In the genomic region with DNA sequence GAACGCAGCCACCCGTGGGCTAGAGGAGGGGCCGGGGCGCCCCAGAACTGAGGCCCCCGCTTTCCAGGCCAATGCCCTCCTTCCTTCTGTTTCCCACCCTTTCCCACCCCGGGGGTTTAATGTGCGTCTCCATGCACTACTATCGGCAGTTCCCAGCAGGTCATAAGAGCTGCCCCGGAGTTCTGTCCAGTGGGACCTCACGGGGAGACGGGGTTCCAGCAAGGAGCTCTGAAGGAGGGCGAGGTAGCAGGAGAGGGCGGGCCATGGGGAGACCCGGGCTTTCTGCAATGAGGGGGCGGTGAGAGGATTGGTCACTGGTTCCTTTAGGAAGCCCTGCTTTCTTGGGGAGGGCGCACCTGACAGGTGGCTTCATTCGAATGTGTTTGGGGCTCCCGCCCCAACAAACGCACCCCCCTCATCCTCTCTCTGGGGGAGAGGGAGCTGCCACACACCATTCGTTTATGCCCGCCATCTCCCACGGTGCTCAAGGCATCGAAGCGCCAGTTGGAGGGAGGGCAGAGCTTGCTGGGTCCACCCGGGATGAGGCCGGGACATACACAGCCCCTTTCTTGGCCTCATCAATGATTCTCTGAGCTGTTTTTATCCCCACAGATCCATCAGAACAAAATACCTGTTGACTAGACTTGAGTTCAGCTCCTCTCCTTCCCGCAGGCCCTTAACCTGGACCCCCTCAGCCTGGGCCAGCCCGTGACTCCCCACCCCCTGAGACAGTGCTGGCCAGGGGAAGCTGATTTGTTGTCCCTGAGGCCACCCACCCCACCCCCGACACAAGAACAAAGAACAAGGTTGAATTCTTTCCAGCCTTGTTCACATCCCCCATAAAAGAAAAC, we compare ENCODE assay signal across 23 cellular contexts. TPM values are rescaled to one million over a fixed set of nuclear protein-coding genes. Genes with fewer than 3 reads are reported as not detected.
DNase-seq lines count a peak whose midpoint lies in the region; FAIRE-seq and TF ChIP-seq lines count a peak whose summit lies in the region.
"Had no signal": no experiment of that assay in that cellular context is flagged by ENCODE, and none has a peak within 500 bp of the region (broad histone marks: within the 10 kb centered on the region; RNA-seq: fewer than 3 reads in every experiment).

No MANE protein-coding gene starts in this region.

- peak overlapping the region in 1 of 2 experiments; percentile 9; a peak in 1 of 4 replicates for H3K4me2 ChIP-seq in H1 (ENCODE audit: insufficient read depth in 1 of 2, low read depth in 2 of 2, low read length in 2 of 2)
- H3K4me2 ChIP-seq in neuronal stem cell (ENCODE audit: insufficient read depth, low read length, poor library complexity, severe bottlenecking) = no peak overlapping the region

- H3K27ac ChIP-seq in HUES64 (ENCODE audit: low read depth, low read length) (peak overlapping the region; percentile 67; the same call in 1 of the 2 replicates), H1 (ENCODE audit: low read depth, low read length) (no peak overlapping the region), neuronal stem cell (replicated peaks; ENCODE audit: low read length) (no peak overlapping the region)
- H3K27ac ChIP-seq: C4-2B, cardiac muscle cell, ovary, upper lobe of right lung had no signal

- H2BK120ac ChIP-seq in H1 (replicated peaks; ENCODE audit: low read depth, low read length) (peak overlapping the region; percentile 69), neuronal stem cell (ENCODE audit: low read depth, low read length) (no peak overlapping the region)

- peaks cover 15% of the 10 kb centered on the region for H3K4me1 Mint-ChIP-seq in activated naive CD4-positive, alpha-beta T cell treated with anti-CD3 and anti-CD28 coated beads, Interleukin-2, amount 50 U/mL, for 24 hours

- H3K4ac ChIP-seq in H1 (replicated peaks; ENCODE audit: insufficient read length, low read depth, low read length) = peak overlapping the region; percentile 88
- no peak overlapping the region for H3K4ac ChIP-seq in neuronal stem cell (ENCODE audit: low read length)

- no peaks in the 10 kb centered on the region for H4K20me1 ChIP-seq in H1 (replicated peaks in 1 of 2; ENCODE audit: control insufficient read depth in 1 of 2, insufficient read depth in 2 of 2, low read length in 2 of 2)

- H3K4me3 ChIP-seq in HUES64 (ENCODE audit: low read length) (no peak overlapping the region), H1 (ENCODE audit: extremely low read depth in 1 of 4, insufficient read depth in 2 of 4, low read depth in 3 of 4, low read length in 4 of 4) (no peak overlapping the region), neuronal stem cell (ENCODE audit: low read length in 2 of 2) (no peak overlapping the region)
- H3K4me3 ChIP-seq: cardiac muscle cell, ovary, upper lobe of right lung had no signal

- peak overlapping the region; percentile 78 for H3K18ac ChIP-seq in H1 (ENCODE audit: extremely low read depth, low read length)
- peak overlapping the region; percentile 72 for H3K18ac ChIP-seq in neuronal stem cell (ENCODE audit: low read length)

- H3K23ac ChIP-seq in H1 (ENCODE audit: insufficient read length) (no peak overlapping the region), neuronal stem cell (ENCODE audit: low read depth, low read length, poor library complexity) (no peak overlapping the region)

- no peak overlapping the region for H3K4me3 Mint-ChIP-seq in activated naive CD4-positive, alpha-beta T cell treated with anti-CD3 and anti-CD28 coated beads, Interleukin-2, amount 50 U/mL, for 24 hours
- H3K4me3 Mint-ChIP-seq: dendritic cell treated with granulocyte-macrophage colony-stimulating factor and Interleukin-4, amounts not matched to agents 40 ng/mL and 50 ng/mL, for 4 days; naive thymus-derived CD4-positive, alpha-beta T cell had no signal

- TF ChIP-seq RAD21 in H1 (IDR thresholded peaks at IDR 0.05 in 1 of 2, conservative IDR thresholded peaks at IDR 0.05 in 1 of 2; ENCODE audit: low read depth in 2 of 2, low read length in 2 of 2) = no peak

- no peak overlapping the region for H3K9ac ChIP-seq in HUES64 (ENCODE audit: low read depth, low read length)
- no peak overlapping the region; a peak in 1 of 7 replicates for H3K9ac ChIP-seq in H1 (replicated peaks in 1 of 4; ENCODE audit: extremely low read depth in 1 of 4, low read depth in 3 of 4, low read length in 3 of 4)
- H3K9ac ChIP-seq in neuronal stem cell (ENCODE audit: low read depth, low read length, poor library complexity) = peak overlapping the region; percentile 30

- no peak overlapping the region for H3K56ac ChIP-seq in H1 (replicated peaks; ENCODE audit: insufficient read length, low read depth, low read length)

- H3K36me3 ChIP-seq in HUES64 (ENCODE audit: insufficient read depth, low read length) (peaks cover 6% of the 10 kb centered on the region; the same call in 1 of the 2 replicates), H1 (ENCODE audit: control insufficient read depth in 2 of 4, insufficient read depth in 4 of 4, low read length in 3 of 4) (peaks cover 0 to 4% (median 0%) of the 10 kb centered on the region in 4 experiments; a peak in 1 of 8 replicates), neuronal stem cell (replicated peaks in 1 of 2; ENCODE audit: control insufficient read depth in 2 of 2, insufficient read depth in 2 of 2, low read length in 2 of 2) (no peaks in the 10 kb centered on the region)
- H3K36me3 ChIP-seq: cardiac muscle cell, ovary, upper lobe of right lung had no signal

- H4K5ac ChIP-seq in H1 (ENCODE audit: insufficient read length, low read depth, low read length) = peak overlapping the region; percentile 32

- no peaks in the 10 kb centered on the region for H3K9me3 ChIP-seq in HUES64 (ENCODE audit: insufficient read depth, low read depth, low read length)
- H3K9me3 ChIP-seq in H1 (ENCODE audit: insufficient read depth in 2 of 2, low read depth in 1 of 2, low read length in 1 of 2) = no peaks in the 10 kb centered on the region
- H3K9me3 ChIP-seq in neuronal stem cell (replicated peaks in 1 of 2; ENCODE audit: control insufficient read depth in 2 of 2, insufficient read depth in 1 of 2, low read depth in 1 of 2, low read length in 2 of 2) = no peaks in the 10 kb centered on the region
- H3K9me3 ChIP-seq: ovary, upper lobe of right lung had no signal

- H3K36me3 Mint-ChIP-seq in activated naive CD4-positive, alpha-beta T cell treated with anti-CD3 and anti-CD28 coated beads, Interleukin-2, amount 50 U/mL, for 24 hours = peaks cover under 1% of the 10 kb centered on the region

- peak overlapping the region; percentile 86; the same call in 1 of the 2 replicates for H2BK20ac ChIP-seq in H1 (ENCODE audit: low read length)

- H3K4me1 ChIP-seq in HUES64 (ENCODE audit: insufficient read depth, low read length) (peaks cover 33% of the 10 kb centered on the region), H1 (replicated peaks in 1 of 4; ENCODE audit: control insufficient read depth in 3 of 4, insufficient read depth in 4 of 4, low read length in 3 of 4) (peaks cover 10 to 61% (median 46%) of the 10 kb centered on the region in 4 experiments), neuronal stem cell (ENCODE audit: control insufficient read depth in 2 of 2, insufficient read depth in 1 of 2, low read depth in 1 of 2, low read length in 2 of 2) (peaks cover 19 to 36% of the 10 kb centered on the region in 2 donors)
- H3K4me1 ChIP-seq: upper lobe of right lung had no signal

- H3K79me2 ChIP-seq in H1 (ENCODE audit: control insufficient read depth in 1 of 2, insufficient read depth in 2 of 2, low read length in 2 of 2) = no peaks in the 10 kb centered on the region

- H2AFZ ChIP-seq in H1 (ENCODE audit: low read length) (no peak overlapping the region), neuronal stem cell (ENCODE audit: low read length) (peak overlapping the region; percentile 72)

- H2BK12ac ChIP-seq in H1 (ENCODE audit: low read depth, low read length) (peak overlapping the region; percentile 96), neuronal stem cell (ENCODE audit: low read length) (peak overlapping the region; percentile 30)

- peak overlapping the region; percentile 91 for H4K91ac ChIP-seq in H1 (replicated peaks; ENCODE audit: insufficient read length, low read length)
- no peak overlapping the region for H4K91ac ChIP-seq in neuronal stem cell (ENCODE audit: low read depth, low read length, poor library complexity)

- peak overlapping the region; percentile 91 for H3K27ac Mint-ChIP-seq in activated naive CD4-positive, alpha-beta T cell treated with anti-CD3 and anti-CD28 coated beads, Interleukin-2, amount 50 U/mL, for 24 hours
- H3K27ac Mint-ChIP-seq: dendritic cell treated with granulocyte-macrophage colony-stimulating factor and Interleukin-4, amounts not matched to agents 40 ng/mL and 50 ng/mL, for 4 days; naive thymus-derived CD4-positive, alpha-beta T cell had no signal

- no peaks in the 10 kb centered on the region for H3K79me1 ChIP-seq in H1 (ENCODE audit: low read depth, low read length)
- no peaks in the 10 kb centered on the region for H3K79me1 ChIP-seq in neuronal stem cell (ENCODE audit: low read depth, low read length)

- FAIRE-seq in H1 (lab: Jason Lieb, UNC) (no peak), D721Med (lab: Jason Lieb, UNC) (no peak)

- H3K27me3 ChIP-seq in HUES64 (ENCODE audit: insufficient read depth, low read length) (no peaks in the 10 kb centered on the region), H1 (replicated peaks in 1 of 4; ENCODE audit: control insufficient read depth in 3 of 4, extremely low read depth in 1 of 4, insufficient read depth in 3 of 4, low read length in 3 of 4) (no peaks in the 10 kb centered on the region), neuronal stem cell (ENCODE audit: control insufficient read depth in 3 of 3, insufficient read depth in 3 of 3, low read depth in 1 of 3, low read length in 3 of 3) (peaks cover 0 to 2% (median 0%) of the 10 kb centered on the region in 3 experiments)
- H3K27me3 ChIP-seq: cardiac muscle cell, ovary had no signal

- H2BK15ac ChIP-seq in H1 (ENCODE audit: low read length) (peak overlapping the region; percentile 81), neuronal stem cell (ENCODE audit: low read length) (peak overlapping the region; percentile 92)

- H2AK5ac ChIP-seq in H1 (ENCODE audit: low read depth, low read length) (peak overlapping the region; percentile 75; the same call in 1 of the 2 replicates), neuronal stem cell (ENCODE audit: low read depth, low read length) (peak overlapping the region; percentile 94)

- H3K14ac ChIP-seq in H1 (ENCODE audit: insufficient read length) = no peak overlapping the region
- no peak overlapping the region for H3K14ac ChIP-seq in neuronal stem cell (ENCODE audit: low read length)

- POLR2A ChIA-PET in H1 (lab: Charles Lee; ENCODE audit: partially characterized antibody) = interaction anchor here (0.7 to 12.6 kb wide), 23 partner anchors 9 to 59 kb away, joined by 3 to 117 read pairs (median 7); partner anchors contain the start of genes KLHDC4 and SLC7A5

- no peak for TF ChIP-seq EP300 in H1 (IDR thresholded peaks at IDR 0.05; ENCODE audit: borderline replicate concordance in 1 of 2, low read depth in 2 of 2, low read length in 2 of 2)

- H3K27me3 Mint-ChIP-seq in activated naive CD4-positive, alpha-beta T cell treated with anti-CD3 and anti-CD28 coated beads, Interleukin-2, amount 50 U/mL, for 24 hours = no peaks in the 10 kb centered on the region
- H3K27me3 Mint-ChIP-seq: naive thymus-derived CD4-positive, alpha-beta T cell had no signal

- DNase-seq in activated naive CD4-positive, alpha-beta T cell (lab: John Stamatoyannopoulos, UW) = no peak
- DNase-seq in H1 (ENCODE audit: low read depth in 1 of 2, low spot score in 2 of 2) (no peak), neuronal stem cell (ENCODE audit: low spot score) (no peak), DMS53 treated with DMSO at 0.1 percent for 48 hours (lab: John Stamatoyannopoulos, UW; ENCODE audit: unreplicated experiment) (no peak), HuH-7.5 (ENCODE audit: low spot score) (no peak), D721Med (ENCODE audit: insufficient read length, low spot score) (no peak)
- DNase-seq: activated effector memory CD4-positive, alpha-beta T cell treated with Interleukin-2 at 50 U/mL for 16 hours; head of caudate nucleus; KG1; naive thymus-derived CD4-positive, alpha-beta T cell; NCI-H187 treated with DMSO at 0.1 percent for 48 hours; NCI-H226; NCI-H774; OCI-M1; ovary; Right ventricle myocardium superior; SW 1271; upper lobe of right lung had no signal

- CTCF ChIA-PET in H1 (lab: Charles Lee; ENCODE audit: partially characterized antibody) = interaction anchor here (0.6 to 8.9 kb wide), 12 partner anchors 9 to 183 kb away, joined by 3 to 74 read pairs (median 6); partner anchors contain the start of gene SLC7A5

- TF ChIP-seq CTCF in H1 (IDR thresholded peaks at IDR 0.05; ENCODE audit: control extremely low read depth in 1 of 3, insufficient read depth in 1 of 3, low read depth in 1 of 3, low read length in 3 of 3) (no peak), D721Med (IDR thresholded peaks at IDR 0.05; ENCODE audit: insufficient read depth, missing control alignments) (no peak)

- H2BK5ac ChIP-seq in H1 (ENCODE audit: low read depth, low read length) (peak overlapping the region; percentile 85), neuronal stem cell (ENCODE audit: low read length) (peak overlapping the region; percentile 66)

- H3K9me3 Mint-ChIP-seq in activated naive CD4-positive, alpha-beta T cell treated with anti-CD3 and anti-CD28 coated beads, Interleukin-2, amount 50 U/mL, for 24 hours = no peaks in the 10 kb centered on the region
- H3K9me3 Mint-ChIP-seq: dendritic cell treated with granulocyte-macrophage colony-stimulating factor and Interleukin-4, amounts not matched to agents 40 ng/mL and 50 ng/mL, for 4 days; naive thymus-derived CD4-positive, alpha-beta T cell had no signal

- H3K23me2 ChIP-seq in H1 (ENCODE audit: low read depth, low read length) = no peaks in the 10 kb centered on the region

- 76% methylated on average over 29 of the region's 29 CpGs for WGBS in HUES64
- WGBS in H1 (ENCODE audit: extremely low coverage in 1 of 2, insufficient coverage in 1 of 2, insufficient read length in 1 of 2, insufficient replicate concordance in 2 of 2, low coverage in 1 of 2, low lambda C conversion rate in 2 of 2, missing lambda C conversion rate in 1 of 2), 2 experiments = 87% methylated on average over 26 of the region's 29 CpGs; no CpG with 5 or more reads in 1 of the 2 experiments
- WGBS in neuronal stem cell (ENCODE audit: extremely low coverage in 2 of 2, insufficient read length in 2 of 2, insufficient replicate concordance in 1 of 2), 2 donors = no CpG with 5 or more reads among the region's 29 CpGs

- no peak overlapping the region for H4K8ac ChIP-seq in H1 (ENCODE audit: extremely low read depth, insufficient read depth, low read length)
- H4K8ac ChIP-seq in neuronal stem cell (ENCODE audit: low read depth, low read length) = no peak overlapping the region

- no peak for TF ChIP-seq POLR2A in H1 (IDR thresholded peaks at IDR 0.05; ENCODE audit: control extremely low read depth in 1 of 2, low read depth in 2 of 2, low read length in 2 of 2)

RNA-seq across cellular contexts. Expression of gene SLC7A5, which starts 44.1 kb away (rescaled TPM):
- 122 TPM for polyA plus RNA-seq in HUES64 (2013, experiment 1 of 2)
- polyA plus RNA-seq in HUES64 (2013, experiment 2 of 2) = 115 TPM
- total RNA-seq in H1 (2021; fragmentation: NEBNext Ultra II Directional; extraction: Animal tissue kit (Norgen Biotek cat#: 25700)) = 327 and 341 TPM in 2 replicates
- polyA plus RNA-seq in H1 (2011; rRNA removed) = 68.2 and 161 TPM in 2 replicates
- polyA plus RNA-seq in H1 (2011; cell fraction: cytosol; rRNA removed) = 65.1 TPM
- 122 TPM for polyA plus RNA-seq in H1 (2011; cell fraction: nucleus; rRNA removed)
- 126 to 176 TPM (median 151 TPM) in 4 replicates for polyA plus RNA-seq in H1 (2012, experiment 1 of 2)
- 202 TPM for polyA plus RNA-seq in H1 (2012, experiment 2 of 2)
- polyA plus RNA-seq in H1 (2013, experiment 1 of 2) = 316 TPM
- 381 TPM for polyA plus RNA-seq in H1 (2013, experiment 2 of 2)
- 34.4 and 63.7 TPM in 2 replicates for polyA minus RNA-seq in H1 (2011; rRNA and poly(A)+ RNA removed)
- 84.2 TPM for polyA minus RNA-seq in H1 (2011; cell fraction: cytosol; rRNA and poly(A)+ RNA removed)
- polyA minus RNA-seq in H1 (2011; cell fraction: nucleus; rRNA and poly(A)+ RNA removed) = 42.4 TPM
- polyA plus RNA-seq in neuronal stem cell (2013, experiment 1 of 2) = 18.4 TPM
- 18.6 TPM for polyA plus RNA-seq in neuronal stem cell (2013, experiment 2 of 2)

RNA-seq across cellular contexts. Expression of gene KLHDC4, which starts 59.4 kb away (rescaled TPM):
- 30.0 TPM for polyA plus RNA-seq in HUES64 (2013, experiment 1 of 2)
- polyA plus RNA-seq in HUES64 (2013, experiment 2 of 2) = 25.1 TPM
- 55.6 and 63.9 TPM in 2 replicates for total RNA-seq in H1 (2021; fragmentation: NEBNext Ultra II Directional; extraction: Animal tissue kit (Norgen Biotek cat#: 25700))
- polyA plus RNA-seq in H1 (2011; rRNA removed) = 23.7 and 39.0 TPM in 2 replicates
- polyA plus RNA-seq in H1 (2011; cell fraction: cytosol; rRNA removed) = 37.2 TPM
- polyA plus RNA-seq in H1 (2011; cell fraction: nucleus; rRNA removed) = 86.9 TPM
- 36.8 to 50.9 TPM (median 49.8 TPM) in 4 replicates for polyA plus RNA-seq in H1 (2012, experiment 1 of 2)
- polyA plus RNA-seq in H1 (2012, experiment 2 of 2) = 28.4 TPM
- 29.3 TPM for polyA plus RNA-seq in H1 (2013, experiment 1 of 2)
- polyA plus RNA-seq in H1 (2013, experiment 2 of 2) = 27.4 TPM
- 26.5 and 30.9 TPM in 2 replicates for polyA minus RNA-seq in H1 (2011; rRNA and poly(A)+ RNA removed)
- polyA minus RNA-seq in H1 (2011; cell fraction: cytosol; rRNA and poly(A)+ RNA removed) = 18.6 TPM
- polyA minus RNA-seq in H1 (2011; cell fraction: nucleus; rRNA and poly(A)+ RNA removed) = 57.3 TPM
- polyA plus RNA-seq in neuronal stem cell (2013, experiment 1 of 2) = 15.3 TPM
- polyA plus RNA-seq in neuronal stem cell (2013, experiment 2 of 2) = 15.0 TPM
